ENCODE assay signal across 8 cellular contexts in genomic region chr16:49848530-49848929, GRCh38. TPM values are rescaled to one million over a fixed set of nuclear protein-coding genes. Genes with fewer than 3 reads are reported as not detected.
"Had no signal": no experiment of that assay in that cellular context is flagged by ENCODE, and none has a peak within 500 bp of the region (broad histone marks: within the 10 kb centered on the region; RNA-seq: fewer than 3 reads in every experiment).

No MANE protein-coding gene starts in this region.

- H3K27ac Mint-ChIP-seq: HFFc6 had no signal

- H3K36me3 ChIP-seq: HAP-1 had no signal

- H3K27ac ChIP-seq: GM23248 had no signal

- H3K4me3 ChIP-seq: GM23248, HAP-1 had no signal

- H3K9me3 ChIP-seq: HAP-1 had no signal

- ATAC-seq: HCT116 had no signal

- H3K9me3 Mint-ChIP-seq: HFFc6 had no signal

- H3K4me3 Mint-ChIP-seq: HFFc6 had no signal

- DNase-seq: GM23248, GOT3, H7, HFFc6, IMR-90 had no signal

RNA-seq across cellular contexts. Expression of gene ZNF423, which starts 7.4 kb away (rescaled TPM):
- total RNA-seq: HFFc6, HT-29 had no signal
